ENCODE assay signal across 24 cellular contexts in the genomic region with DNA sequence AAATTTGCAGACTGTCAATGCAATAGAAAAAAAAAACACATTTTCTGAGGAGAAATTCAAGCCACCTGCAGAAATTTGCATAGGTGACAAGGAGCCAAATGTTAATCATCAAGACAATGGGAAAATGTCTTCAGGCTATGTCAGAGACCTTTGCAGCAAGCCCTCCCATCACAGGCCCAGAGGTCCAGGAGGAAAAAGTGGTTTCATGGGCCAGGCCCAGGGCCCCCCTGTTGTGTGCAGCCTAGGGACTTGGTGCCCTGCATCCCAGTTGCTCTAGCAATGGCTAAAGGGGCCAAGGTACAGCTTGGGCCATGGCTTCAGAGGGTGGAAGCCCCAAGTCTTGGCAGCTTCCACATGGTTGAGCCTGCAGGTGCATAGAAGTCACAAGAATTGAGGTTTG.
"Had no signal": no experiment of that assay in that cellular context is flagged by ENCODE, and none has a peak within 500 bp of the region (broad histone marks: within the 10 kb centered on the region; RNA-seq: fewer than 3 reads in every experiment).

No MANE protein-coding gene starts in this region.

- H3K36me3 ChIP-seq: gastrocnemius medialis, heart left ventricle had no signal

- DNase-seq: colonic mucosa; cortex of kidney; dermis blood vessel endothelial cell; dorsolateral prefrontal cortex; effector CD4-positive, alpha-beta T cell; effector CD8-positive, alpha-beta T cell; effector memory CD4-positive, alpha-beta T cell; endodermal cell; erythroblast; esophagus squamous epithelium; foreskin fibroblast; foreskin keratinocyte; foreskin melanocyte; gastrocnemius medialis; glutamatergic neuron; head of caudate nucleus; heart left ventricle; heart right ventricle had no signal

- H3K27me3 Mint-ChIP-seq: dendritic cell treated with granulocyte-macrophage colony-stimulating factor and Interleukin-4, amounts not matched to agents 40 ng/mL and 50 ng/mL, for 4 days had no signal

- H3K27ac ChIP-seq: colonic mucosa, coronary artery, dorsolateral prefrontal cortex, epithelial cell of prostate, esophagus muscularis mucosa, esophagus squamous epithelium, foreskin keratinocyte, gastrocnemius medialis, gastroesophageal sphincter, heart left ventricle, heart right ventricle had no signal

- H3K4me1 Mint-ChIP-seq: endodermal cell had no signal

- H3K4me1 ChIP-seq: colonic mucosa, esophagus muscularis mucosa, esophagus squamous epithelium, foreskin keratinocyte, gastrocnemius medialis, gastroesophageal sphincter, heart left ventricle, heart right ventricle had no signal

- H3K9me3 ChIP-seq: colonic mucosa had no signal

- ATAC-seq: esophagus mucosa, foreskin keratinocyte, gastrocnemius medialis, gastroesophageal sphincter, heart left ventricle, heart right ventricle had no signal

- H3K4me3 ChIP-seq: colonic mucosa, coronary artery, dorsolateral prefrontal cortex, esophagus muscularis mucosa, esophagus squamous epithelium, gastrocnemius medialis, gastroesophageal sphincter, heart left ventricle, heart right ventricle had no signal

- H3K27ac Mint-ChIP-seq: dendritic cell treated with granulocyte-macrophage colony-stimulating factor and Interleukin-4, amounts not matched to agents 40 ng/mL and 50 ng/mL, for 4 days; endodermal cell had no signal

- H3K4me3 Mint-ChIP-seq: dendritic cell treated with granulocyte-macrophage colony-stimulating factor and Interleukin-4, amounts not matched to agents 40 ng/mL and 50 ng/mL, for 4 days; endodermal cell had no signal
